13 cellular contexts compared by ENCODE assay signal in genomic region chr7:44307905-44308740, GRCh38. TPM values are rescaled to one million over a fixed set of nuclear protein-coding genes. Genes with fewer than 3 reads are reported as not detected.
DNase-seq lines count a peak whose midpoint lies in the region; ATAC-seq and TF ChIP-seq lines count a peak whose summit lies in the region.
"Had no signal": no experiment of that assay in that cellular context is flagged by ENCODE, and none has a peak within 500 bp of the region (broad histone marks: within the 10 kb centered on the region; RNA-seq: fewer than 3 reads in every experiment).

No MANE protein-coding gene starts in this region.

- ATAC-seq in right cardiac atrium = no peak

- H3K4me1 ChIP-seq in right cardiac atrium (ENCODE audit: control insufficient read depth, insufficient read depth, low read length) (peaks cover 3% of the 10 kb centered on the region), smooth muscle cell (ENCODE audit: low read depth) (peaks cover 4% of the 10 kb centered on the region)

- no peak overlapping the region for H2AFZ ChIP-seq in smooth muscle cell (ENCODE audit: low read depth)

- no peak overlapping the region for H3K4me2 ChIP-seq in smooth muscle cell

- no peak overlapping the region for H3K4me3 ChIP-seq in right cardiac atrium (ENCODE audit: low read length)
- no peak overlapping the region for H3K4me3 ChIP-seq in smooth muscle cell
- H3K4me3 ChIP-seq: K562, mucosa of descending colon had no signal

- intact Hi-C loops in right cardiac atrium (cut with DNase I) = loop anchor here in 1 of 4 donors (5.0 kb wide), 1 partner anchor 66 kb away; no protein-coding TSS in a partner anchor

- H3K79me2 ChIP-seq in smooth muscle cell (ENCODE audit: low read depth) = no peaks in the 10 kb centered on the region

- no peaks in the 10 kb centered on the region for H3K9me3 ChIP-seq in right cardiac atrium (ENCODE audit: control insufficient read depth, low read length)
- H3K9me3 ChIP-seq in smooth muscle cell (replicated peaks; ENCODE audit: low read depth) = no peaks in the 10 kb centered on the region
- H3K9me3 ChIP-seq: mucosa of descending colon had no signal

- H3K27me3 ChIP-seq in right cardiac atrium (ENCODE audit: control insufficient read depth, insufficient read depth) (no peaks in the 10 kb centered on the region), smooth muscle cell (ENCODE audit: low read depth) (peaks cover 16% of the 10 kb centered on the region)

- WGBS in right cardiac atrium = 87% methylated on average over 13 of the region's 13 CpGs
- WGBS in smooth muscle cell (ENCODE audit: low lambda C conversion rate) = 80% methylated on average over 11 of the region's 13 CpGs

- H3F3A ChIP-seq in smooth muscle cell (ENCODE audit: low read depth) = no peaks in the 10 kb centered on the region

- H3K9ac ChIP-seq in smooth muscle cell (ENCODE audit: low read depth) = no peak overlapping the region

- DNase-seq in GM20000 (ENCODE audit: low spot score) (peak; percentile 31), SW480 (ENCODE audit: low spot score) (peak; percentile 29), right cardiac atrium (peak in 2 of 3 donors; percentile 2 to 48), smooth muscle cell (lab: John Stamatoyannopoulos, UW; ENCODE audit: unreplicated experiment) (no peak), RKO (ENCODE audit: low spot score) (no peak), epidermal melanocyte (ENCODE audit: insufficient read length, low spot score) (no peak)
- DNase-seq in activated CD4-positive, alpha-beta T cell treated with anti-CD3 and anti-CD28 coated beads for 4 hours = no peak
- DNase-seq: activated naive CD8-positive, alpha-beta T cell treated with anti-CD3 and anti-CD28 coated beads, Interleukin-2, amount 10 ng/mL, durations not matched to agents 7 days and 5 days; mucosa of descending colon; stimulated activated naive CD8-positive, alpha-beta T cell treated with anti-CD3 and anti-CD28 coated beads, Interleukin-15, amount 100 ng/mL, for 72 hours; T-helper 9 cell had no signal

- H3K27ac ChIP-seq in right cardiac atrium (ENCODE audit: low read length) (peak overlapping the region; percentile 82), smooth muscle cell (ENCODE audit: low read depth) (peak overlapping the region; percentile 28)

- TF ChIP-seq CTCF in GM20000 (IDR thresholded peaks at IDR 0.05; ENCODE audit: extremely low read depth, missing control alignments) = no peak
- no peak for TF ChIP-seq CTCF in smooth muscle cell (IDR thresholded peaks at IDR 0.05; ENCODE audit: borderline replicate concordance, insufficient read depth, poor library complexity, severe bottlenecking)

- no peaks in the 10 kb centered on the region for H4K20me1 ChIP-seq in smooth muscle cell (ENCODE audit: low read depth)

- no peaks in the 10 kb centered on the region for H3K36me3 ChIP-seq in smooth muscle cell (ENCODE audit: low read depth)

RNA-seq across cellular contexts. Expression of gene CAMK2B, which starts 17.3 kb away (rescaled TPM):
- total RNA-seq in right cardiac atrium (100 to 1,000 TPM in 2 of 4 donors, 10 to 100 TPM in 2; 79.7 to 134 (median 106) TPM), smooth muscle cell (not detected in 2 replicates)
- polyA plus RNA-seq in right cardiac atrium (105 TPM), smooth muscle cell (not detected in 2 replicates)
- total RNA-seq: CD4-positive, CD25-positive, alpha-beta regulatory T cell had no signal
- polyA plus RNA-seq: CD4-positive, CD25-positive, alpha-beta regulatory T cell had no signal

Comparison
In these comparisons a context has a peak if more than half of its experiments do, and no peak if none do; other contexts are left out.
1. DNase-seq: peak in GM20000 (single experiment), SW480 (single experiment) and right cardiac atrium (2 of 3); none in smooth muscle cell (single experiment), RKO (single experiment), activated CD4-positive, alpha-beta T cell treated with anti-CD3 and anti-CD28 coated beads for 4 hours (0 of 2) and epidermal melanocyte (single experiment).
2. RNA of gene CAMK2B, which starts 17.3 kb away (total RNA-seq): 79.7 to 134 TPM in right cardiac atrium; not detected in smooth muscle cell; every median in the first group is over 10 times any median in the second.